Comparison of ENCODE assay signal across 18 cellular contexts in genomic region chr20:61117725-61118124, GRCh38.
DNase-seq lines count a peak whose midpoint lies in the region.
"Had no signal": no experiment of that assay in that cellular context is flagged by ENCODE, and none has a peak within 500 bp of the region (broad histone marks: within the 10 kb centered on the region; RNA-seq: fewer than 3 reads in every experiment).

No MANE protein-coding gene starts in this region.

- no peak overlapping the region for H3K9ac ChIP-seq in adipocyte (ENCODE audit: low read length)

- H3K36me3 ChIP-seq in adipocyte (ENCODE audit: control insufficient read depth, insufficient read depth, low read length, severe bottlenecking) = no peaks in the 10 kb centered on the region
- H3K36me3 ChIP-seq: heart right ventricle had no signal

- no peaks in the 10 kb centered on the region for H3K9me3 ChIP-seq in adipocyte (ENCODE audit: control insufficient read depth, low read length)
- H3K9me3 ChIP-seq: heart right ventricle had no signal

- H3K27me3 ChIP-seq in adipocyte (replicated peaks; ENCODE audit: control insufficient read depth, insufficient read depth, low read length) = peaks cover 23% of the 10 kb centered on the region

- peak; percentile 3 for DNase-seq in stimulated activated CD4-positive, alpha-beta T cell treated with anti-CD3 and anti-CD28 coated beads, Interleukin-1b, Interleukin-23, amount 100 ng/mL, for 48 hours
- no peak for DNase-seq in stimulated activated CD4-positive, alpha-beta T cell treated with anti-CD3 and anti-CD28 coated beads, Interleukin-12 subunit alpha, Interleukin-12 subunit beta, amount 100 ng/mL, for 4 hours
- DNase-seq in adipocyte (ENCODE audit: low read depth) (peak; percentile 4), glomerular visceral epithelial cell (ENCODE audit: extremely low spot score) (peak; percentile 97), NCI-H226 (no peak), NCI-H2227 treated with DMSO at 0.1 percent for 48 hours (lab: John Stamatoyannopoulos, UW) (no peak), NOMO-1 (lab: John Stamatoyannopoulos, UW; ENCODE audit: unreplicated experiment in 2 of 2) (no peak), DMS114 treated with DMSO at 0.1 percent for 48 hours (lab: John Stamatoyannopoulos, UW; ENCODE audit: unreplicated experiment) (no peak)
- DNase-seq: activated CD4-positive, alpha-beta T cell treated with anti-CD3 and anti-CD28 coated beads, Interleukin-2, amount 10 ng/mL, durations not matched to agents 7 days and 5 days; activated T-cell treated with anti-CD3 and anti-CD28 coated beads, Interleukin-2, amount 50 U/mL, for 24 hours; DMS 273 treated with DMSO at 0.1 percent for 48 hours; heart right ventricle; left cardiac atrium; NCI-H1092 treated with DMSO at 0.1 percent for 48 hours; NCI-H2171 treated with DMSO at 0.1 percent for 48 hours; SHP77 treated with DMSO at 0.1 percent for 48 hours; stimulated activated CD4-positive, alpha-beta T cell treated with anti-CD3 and anti-CD28 coated beads, Interleukin-15, amount 100 ng/mL, for 24 hours; T-helper 9 cell had no signal

- H3K4me1 ChIP-seq in adipocyte (ENCODE audit: control insufficient read depth, insufficient read depth, low read length) = no peaks in the 10 kb centered on the region

- H3K4me3 ChIP-seq in adipocyte (ENCODE audit: low read length) = no peak overlapping the region
- H3K4me3 ChIP-seq: heart right ventricle had no signal

Comparison
In these comparisons a context has a peak if more than half of its experiments do, and no peak if none do; other contexts are left out.
1. DNase-seq: peak in stimulated activated CD4-positive, alpha-beta T cell treated with anti-CD3 and anti-CD28 coated beads, Interleukin-1b, Interleukin-23, amount 100 ng/mL, for 48 hours (single experiment), adipocyte (single experiment) and glomerular visceral epithelial cell (single experiment); none in stimulated activated CD4-positive, alpha-beta T cell treated with anti-CD3 and anti-CD28 coated beads, Interleukin-12 subunit alpha, Interleukin-12 subunit beta, amount 100 ng/mL, for 4 hours (single experiment), NCI-H226 (single experiment), NCI-H2227 treated with DMSO at 0.1 percent for 48 hours (single experiment), NOMO-1 (0 of 2) and DMS114 treated with DMSO at 0.1 percent for 48 hours (single experiment).